ENCODE assay signal across 9 cellular contexts in the genomic region with DNA sequence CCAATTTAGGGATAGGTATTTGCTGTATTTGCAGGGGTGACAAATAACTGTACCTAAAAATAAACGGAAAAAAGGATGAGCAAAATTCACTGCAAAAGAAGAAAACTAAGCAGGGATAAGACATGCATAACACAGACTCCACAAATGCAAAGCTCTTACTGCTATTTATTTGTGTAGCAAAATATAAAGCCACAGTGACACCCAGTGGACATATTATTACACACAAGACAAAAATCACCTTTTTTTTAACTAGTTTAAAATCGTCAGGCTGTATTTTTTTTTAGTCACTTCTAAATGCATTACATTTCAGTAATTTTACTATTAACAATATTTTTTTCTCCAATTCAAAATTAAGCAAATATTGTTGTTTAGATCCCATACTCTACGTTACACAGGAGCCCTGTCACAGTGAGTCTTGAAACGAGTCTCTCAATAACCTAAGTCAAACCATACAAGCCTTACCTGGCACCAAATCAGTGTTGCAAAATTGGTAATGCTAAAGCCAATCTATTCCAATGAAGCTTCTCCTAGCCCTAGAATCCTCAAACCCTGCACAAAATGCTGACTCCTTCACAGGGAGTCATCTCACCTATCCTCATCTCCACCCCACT. TPM values are rescaled to one million over a fixed set of nuclear protein-coding genes. Genes with fewer than 3 reads are reported as not detected.
DNase-seq lines count a peak whose midpoint lies in the region; ATAC-seq, FAIRE-seq and TF ChIP-seq lines count a peak whose summit lies in the region.
"Had no signal": no experiment of that assay in that cellular context is flagged by ENCODE, and none has a peak within 500 bp of the region (broad histone marks: within the 10 kb centered on the region; RNA-seq: fewer than 3 reads in every experiment).

No MANE protein-coding gene starts in this region.

- TF ChIP-seq POLR2A in A549 (IDR thresholded peaks at IDR 0.05; ENCODE audit: low read length): no peak

- H3K4me1 Mint-ChIP-seq in endothelial cell (ENCODE audit: unreplicated experiment): no peaks in the 10 kb centered on the region
- H3K4me1 Mint-ChIP-seq in nephron: no peaks in the 10 kb centered on the region

- H3K9ac ChIP-seq in PC-3 (ENCODE audit: low read length): no peak overlapping the region

- H3K4me1 ChIP-seq in A549 (no peaks in the 10 kb centered on the region), PC-3 (ENCODE audit: insufficient read depth, low read length) (no peaks in the 10 kb centered on the region)

- TF ChIP-seq RAD21 in A549 (conservative IDR thresholded peaks at IDR 0.05 in 1 of 2, IDR thresholded peaks at IDR 0.05 in 1 of 2): peak; percentile 60 to 67

- WGBS in A549 (ENCODE audit: missing lambda C conversion rate): 34% methylated on average over 4 of the region's 4 CpGs

- peaks cover 5% of the 10 kb centered on the region for H3K36me3 Mint-ChIP-seq in endothelial cell (ENCODE audit: low read depth, unreplicated experiment)
- peaks cover 13% of the 10 kb centered on the region for H3K36me3 Mint-ChIP-seq in nephron (ENCODE audit: low read depth)

- H3K9me3 Mint-ChIP-seq in endothelial cell (ENCODE audit: unreplicated experiment) (no peaks in the 10 kb centered on the region), nephron (no peaks in the 10 kb centered on the region)
- H3K9me3 Mint-ChIP-seq: central memory CD8-positive, alpha-beta T cell had no signal

- DNase-seq in A549 (ENCODE audit: low read depth in 1 of 2, low spot score in 1 of 2) (peak in 1 of 2 experiments; percentile 47), GM10266 (ENCODE audit: extremely low spot score) (peak; percentile 17), PC-3 (peak; percentile 75), endothelial cell (ENCODE audit: low spot score) (no peak), GDM1 (lab: John Stamatoyannopoulos, UW) (no peak)

- CTCF ChIA-PET in A549 (lab: Yijun Ruan, JAX) (interaction anchor here (0.7 to 2.4 kb wide), 17 partner anchors 10 to 1800 kb away, joined by 3 to 11 read pairs (median 3); no protein-coding TSS in a partner anchor), PC-3 (lab: Charles Lee) (interaction anchor here (0.6 to 1.0 kb wide), 6 partner anchors 55 to 1571 kb away, joined by 3 to 10 read pairs (median 4); no protein-coding TSS in a partner anchor)

- H3K9me2 ChIP-seq in PC-3 (replicated peaks; ENCODE audit: low read length): no peaks in the 10 kb centered on the region

- TF ChIP-seq CTCF in A549 (IDR thresholded peaks at IDR 0.05) (peak; percentile 60), GM10266 (IDR thresholded peaks at IDR 0.05; ENCODE audit: control insufficient read depth, insufficient read depth, low read depth, missing control alignments) (peak; percentile 50), PC-3 (conservative IDR thresholded peaks at IDR 0.05; ENCODE audit: low read depth, low read length) (peak; percentile 80), endothelial cell (IDR thresholded peaks at IDR 0.05; ENCODE audit: unreplicated experiment) (peak; percentile 74), nephron (IDR thresholded peaks at IDR 0.05; ENCODE audit: unreplicated experiment in 3 of 3) (peak; percentile 49 to 72 (median 65))

- no peak for TF ChIP-seq EP300 in A549 (IDR thresholded peaks at IDR 0.05)

- H2AFZ ChIP-seq in PC-3 (ENCODE audit: low read length): no peak overlapping the region

- H3K27me3 Mint-ChIP-seq in endothelial cell (ENCODE audit: unreplicated experiment) (peaks cover 2% of the 10 kb centered on the region), nephron (ENCODE audit: low read depth) (no peaks in the 10 kb centered on the region)
- H3K27me3 Mint-ChIP-seq: central memory CD8-positive, alpha-beta T cell had no signal

- BruUV-seq in PC-3 (replicated peaks; lab: Mats Ljungman, UMichigan): no TSS peak

- H3K36me3 ChIP-seq in PC-3 (ENCODE audit: low read depth, low read length): no peaks in the 10 kb centered on the region

- H3K27me3 ChIP-seq in PC-3 (ENCODE audit: low read length): no peaks in the 10 kb centered on the region

- ATAC-seq in A549 (no peak), HG03432 (IDR thresholded peaks at IDR 0.05; ENCODE audit: unreplicated experiment) (peak; percentile 77), PC-3 (peak; percentile 80), HG02642 (IDR thresholded peaks at IDR 0.05; ENCODE audit: poor library complexity, unreplicated experiment) (no peak)

- H3K27ac Mint-ChIP-seq in endothelial cell (ENCODE audit: unreplicated experiment) (no peak overlapping the region), nephron (no peak overlapping the region)

- no peak for FAIRE-seq in A549 (lab: Jason Lieb, UNC)

- H3K4me3 Mint-ChIP-seq in endothelial cell (ENCODE audit: unreplicated experiment): no peak overlapping the region
- no peak overlapping the region for H3K4me3 Mint-ChIP-seq in nephron
- H3K4me3 Mint-ChIP-seq: central memory CD8-positive, alpha-beta T cell had no signal

- no peaks in the 10 kb centered on the region for H3F3A ChIP-seq in PC-3 (ENCODE audit: low read length, unreplicated experiment)

- no peaks in the 10 kb centered on the region for H4K20me1 ChIP-seq in PC-3 (ENCODE audit: low read length)

- H3K4me3 ChIP-seq in A549 (no peak overlapping the region), PC-3 (ENCODE audit: low read length) (no peak overlapping the region)

- POLR2A ChIA-PET in A549 (lab: Yijun Ruan, JAX) (no interaction called here), PC-3 (lab: Charles Lee; ENCODE audit: unreplicated experiment) (no interaction called here)

- intact Hi-C loops in PC-3 (cut with micrococcal nuclease): loop anchor here (1.0 to 10.0 kb wide), 3 partner anchors 633 to 1682 kb away; no protein-coding TSS in a partner anchor

- H3K4me2 ChIP-seq in A549: no peak overlapping the region
- H3K4me2 ChIP-seq in PC-3 (ENCODE audit: low read length): no peak overlapping the region

- no peaks in the 10 kb centered on the region for H3K79me2 ChIP-seq in PC-3 (ENCODE audit: low read length)

- H3K27ac ChIP-seq in A549: no peak overlapping the region
- no peak overlapping the region for H3K27ac ChIP-seq in PC-3 (ENCODE audit: low read length)

- H3K9me3 ChIP-seq in A549: no peaks in the 10 kb centered on the region
- no peaks in the 10 kb centered on the region for H3K9me3 ChIP-seq in PC-3 (ENCODE audit: low read length)

TF ChIP-seq in A549, 52 proteins besides CTCF, POLR2A, EP300 and RAD21:
- TF ChIP-seq ESRRA (IDR thresholded peaks at IDR 0.05; ENCODE audit: borderline replicate concordance, low read length) (no peak), SMC3 (IDR thresholded peaks at IDR 0.05) (peak; percentile 59)

RNA-seq across cellular contexts. Expression of a gene that starts 23.7 kb away (rescaled TPM):
- polyA plus RNA-seq in A549 (2011; rRNA removed) (10.1 and 14.9 TPM in 2 replicates), A549 (2017; fragmentation: RNase III; extraction: RNeasy Plus Mini Kit Qiagen cat#74134 plus additional on column Dnase treatment) (6.1 to 7.1 TPM (median 6.5 TPM) in 3 replicates)
- 2.7 and 2.9 TPM in 2 replicates for polyA plus RNA-seq in A549 (2012; cell fraction: cytosol; rRNA removed)
- 1.7 and 4.1 TPM in 2 replicates for polyA plus RNA-seq in A549 (2012; cell fraction: nucleus; rRNA removed)
- 3.2 and 5.2 TPM in 2 replicates for polyA minus RNA-seq in A549 (2011; rRNA and poly(A)+ RNA removed)
- total RNA-seq in PC-3 (2014; rRNA removed) (7.5 and 8.6 TPM in 2 replicates), endothelial cell (ENCODE audit: unreplicated experiment) (13.8 TPM)

RNA-seq across cellular contexts. Expression of a gene that starts 23.8 kb away (rescaled TPM):
- polyA plus RNA-seq in A549 (2011; rRNA removed) (13.6 and 20.2 TPM in 2 replicates), A549 (2017; fragmentation: RNase III; extraction: RNeasy Plus Mini Kit Qiagen cat#74134 plus additional on column Dnase treatment) (11.1 to 13.0 TPM (median 11.7 TPM) in 3 replicates)
- 7.0 and 7.4 TPM in 2 replicates for polyA plus RNA-seq in A549 (2012; cell fraction: cytosol; rRNA removed)
- polyA plus RNA-seq in A549 (2012; cell fraction: nucleus; rRNA removed): 4.8 and 21.9 TPM in 2 replicates
- polyA minus RNA-seq in A549 (2011; rRNA and poly(A)+ RNA removed): 9.9 and 10.7 TPM in 2 replicates
- total RNA-seq in PC-3 (2014; rRNA removed) (26.0 and 53.4 TPM in 2 replicates), endothelial cell (ENCODE audit: unreplicated experiment) (8.6 TPM)

Comparison
In these comparisons a context has a peak if more than half of its experiments do, and no peak if none do; other contexts are left out.
1. ATAC-seq: peak in HG03432 (single experiment) and PC-3 (single experiment); none in A549 (0 of 2) and HG02642 (single experiment).
2. DNase-seq: peak in GM10266 (single experiment) and PC-3 (single experiment); none in endothelial cell (single experiment) and GDM1 (single experiment).
3. Peak in every context shown above with its lines, with median percentiles within 50 percentile points of each other: CTCF ChIP-seq.